Comparison of ENCODE assay signal across 12 cellular contexts in genomic region chr16:12907670-12908233, GRCh38. TPM values are rescaled to one million over a fixed set of nuclear protein-coding genes. Genes with fewer than 3 reads are reported as not detected.
DNase-seq lines count a peak whose midpoint lies in the region; ATAC-seq and TF ChIP-seq lines count a peak whose summit lies in the region.
"Had no signal": no experiment of that assay in that cellular context is flagged by ENCODE, and none has a peak within 500 bp of the region (broad histone marks: within the 10 kb centered on the region; RNA-seq: fewer than 3 reads in every experiment).

No MANE protein-coding gene starts in this region.

- no peak overlapping the region for H2AFZ ChIP-seq in Karpas-422 (ENCODE audit: low read length)

- TF ChIP-seq CTCF in progenitor cell of endocrine pancreas (IDR thresholded peaks at IDR 0.05; ENCODE audit: unreplicated experiment): peak; percentile 20
- TF ChIP-seq CTCF in thyroid gland (IDR thresholded peaks at IDR 0.05): no peak

- 50 to 54% methylated on average over 5 of the region's 5 CpGs for WGBS in thyroid gland, 2 donors

- H3K27ac ChIP-seq in Karpas-422 (ENCODE audit: low read length): no peak overlapping the region
- H3K27ac ChIP-seq in thyroid gland: no peak overlapping the region
- H3K27ac ChIP-seq: BLaER1 treated with 17β-estradiol and CSF1 and Interleukin-3, amounts not matched to agents 10 nM and 100 nM had no signal

- no peaks in the 10 kb centered on the region for H3K9me3 ChIP-seq in Karpas-422 (ENCODE audit: low read length)
- no peaks in the 10 kb centered on the region for H3K9me3 ChIP-seq in thyroid gland

- ATAC-seq in HG02763 (IDR thresholded peaks at IDR 0.05; ENCODE audit: unreplicated experiment): no peak

- no peaks in the 10 kb centered on the region for H3K36me3 Mint-ChIP-seq in progenitor cell of endocrine pancreas (ENCODE audit: insufficient read depth)
- H3K36me3 Mint-ChIP-seq: activated CD4-positive, alpha-beta memory T cell treated with anti-CD3 and anti-CD28 coated beads for 36 hours had no signal

- no peaks in the 10 kb centered on the region for H3K4me1 ChIP-seq in Karpas-422 (ENCODE audit: low read length)
- H3K4me1 ChIP-seq in thyroid gland: peaks cover 3 to 5% of the 10 kb centered on the region in 2 donors

- H3K9me3 Mint-ChIP-seq in progenitor cell of endocrine pancreas (ENCODE audit: low read depth): no peaks in the 10 kb centered on the region
- H3K9me3 Mint-ChIP-seq: activated CD4-positive, alpha-beta memory T cell treated with anti-CD3 and anti-CD28 coated beads for 36 hours; dendritic cell treated with granulocyte-macrophage colony-stimulating factor and Interleukin-4, amounts not matched to agents 40 ng/mL and 50 ng/mL, for 4 days had no signal

- DNase-seq in NOMO-1 treated with DMSO at 0.1 percent for 48 hours (lab: John Stamatoyannopoulos, UW; ENCODE audit: unreplicated experiment): peak; percentile 1
- DNase-seq in NOMO-1 treated with dmso at 0.1 percent for 144 hours (lab: John Stamatoyannopoulos, UW; ENCODE audit: unreplicated experiment): no peak
- DNase-seq in Karpas-422: peak; percentile 52
- DNase-seq in cerebellar cortex (ENCODE audit: low spot score): peak; percentile 24
- DNase-seq in progenitor cell of endocrine pancreas (ENCODE audit: low spot score, unreplicated experiment): no peak
- DNase-seq in putamen (ENCODE audit: low spot score): no peak
- DNase-seq in thyroid gland: no peak
- DNase-seq: activated CD4-positive, alpha-beta memory T cell treated with anti-CD3 and anti-CD28 coated beads for 36 hours; NCI-H226 had no signal

- H4K20me1 ChIP-seq in Karpas-422 (ENCODE audit: insufficient read depth, low read depth, low read length): no peaks in the 10 kb centered on the region

- no peak for TF ChIP-seq POLR2A in thyroid gland (IDR thresholded peaks at IDR 0.05)

- peaks cover 13% of the 10 kb centered on the region for H3K4me1 Mint-ChIP-seq in progenitor cell of endocrine pancreas (ENCODE audit: low read depth)

- H3K4me3 Mint-ChIP-seq in progenitor cell of endocrine pancreas (ENCODE audit: low read depth): no peak overlapping the region
- H3K4me3 Mint-ChIP-seq: activated CD4-positive, alpha-beta memory T cell treated with anti-CD3 and anti-CD28 coated beads for 36 hours; dendritic cell treated with granulocyte-macrophage colony-stimulating factor and Interleukin-4, amounts not matched to agents 40 ng/mL and 50 ng/mL, for 4 days had no signal

- no peaks in the 10 kb centered on the region for H3K79me2 ChIP-seq in Karpas-422 (ENCODE audit: low read length)

- peaks cover 35% of the 10 kb centered on the region for H3K27me3 Mint-ChIP-seq in progenitor cell of endocrine pancreas

- H3K9ac ChIP-seq in Karpas-422 (ENCODE audit: low read length): no peak overlapping the region
- H3K9ac ChIP-seq: BLaER1 treated with 17β-estradiol and CSF1 and Interleukin-3, amounts not matched to agents 10 nM and 100 nM had no signal

- H3K4me3 ChIP-seq in Karpas-422 (ENCODE audit: low read length) (no peak overlapping the region), thyroid gland (replicated peaks in 1 of 3) (no peak overlapping the region)
- H3K4me3 ChIP-seq: BLaER1 treated with 17β-estradiol and CSF1 and Interleukin-3, amounts not matched to agents 10 nM and 100 nM had no signal

- H3K36me3 ChIP-seq in Karpas-422 (ENCODE audit: insufficient read depth, low read length): no peaks in the 10 kb centered on the region
- no peaks in the 10 kb centered on the region for H3K36me3 ChIP-seq in thyroid gland
- H3K36me3 ChIP-seq: BLaER1 treated with 17β-estradiol and CSF1 and Interleukin-3, amounts not matched to agents 10 nM and 100 nM had no signal

- H3K9me2 ChIP-seq in Karpas-422 (replicated peaks; ENCODE audit: insufficient read depth, low read length): no peaks in the 10 kb centered on the region

- intact Hi-C loops in thyroid gland (cut with DNase I): no loop called here

- H3K27ac Mint-ChIP-seq in progenitor cell of endocrine pancreas: no peak overlapping the region
- H3K27ac Mint-ChIP-seq: activated CD4-positive, alpha-beta memory T cell treated with anti-CD3 and anti-CD28 coated beads for 36 hours; dendritic cell treated with granulocyte-macrophage colony-stimulating factor and Interleukin-4, amounts not matched to agents 40 ng/mL and 50 ng/mL, for 4 days had no signal

- H3K27me3 ChIP-seq in Karpas-422 (ENCODE audit: low read length): no peaks in the 10 kb centered on the region
- peaks cover 5% of the 10 kb centered on the region for H3K27me3 ChIP-seq in thyroid gland

- H3K4me2 ChIP-seq in Karpas-422 (ENCODE audit: low read depth, low read length, poor library complexity, severe bottlenecking): no peak overlapping the region
- H3K4me2 ChIP-seq: BLaER1 treated with 17β-estradiol and CSF1 and Interleukin-3, amounts not matched to agents 10 nM and 100 nM had no signal

RNA-seq across cellular contexts. Expression of gene SHISA9, which starts 6.4 kb away (rescaled TPM):
- total RNA-seq in Karpas-422 (2014; rRNA removed; shearing (Covaris generic); ENCODE audit: low replicate concordance): not detected in 2 replicates
- total RNA-seq in progenitor cell of endocrine pancreas: 3.0 and 3.7 TPM in 2 replicates
- under 1 TPM; 0.11 to 0.34 (median 0.28) TPM for total RNA-seq in thyroid gland

Comparison
In these comparisons a context has a peak if more than half of its experiments do, and no peak if none do; other contexts are left out.
1. DNase-seq: peak in NOMO-1 treated with DMSO at 0.1 percent for 48 hours (single experiment), Karpas-422 (single experiment) and cerebellar cortex (single experiment); none in NOMO-1 treated with dmso at 0.1 percent for 144 hours (single experiment), progenitor cell of endocrine pancreas (single experiment), putamen (single experiment) and thyroid gland (0 of 2).